In the genomic region with DNA sequence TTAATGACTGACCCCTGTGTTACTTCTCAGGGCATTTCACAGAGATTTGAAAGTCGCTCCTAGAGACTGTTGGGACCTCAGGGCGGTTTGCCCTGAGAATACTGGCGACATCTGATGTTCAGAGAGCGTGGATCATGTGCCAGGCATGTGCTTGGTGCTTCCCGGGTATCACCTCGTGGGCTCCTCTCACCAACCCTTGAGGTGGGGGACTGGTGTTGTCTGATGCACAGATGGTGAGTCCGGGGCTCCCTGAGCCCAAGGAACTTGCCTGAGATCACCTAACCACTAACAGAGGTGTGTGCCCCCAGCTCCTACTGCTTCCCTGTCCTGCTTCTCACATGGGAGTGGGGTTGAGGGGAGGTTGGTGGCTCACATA, we compare ENCODE assay signal across 16 cellular contexts. TPM values are rescaled to one million over a fixed set of nuclear protein-coding genes. Genes with fewer than 3 reads are reported as not detected.
A peak's percentile ranks its signal among the peaks of the same experiment; 100 is the strongest.
DNase-seq lines count a peak whose midpoint lies in the region; ATAC-seq, FAIRE-seq and TF ChIP-seq lines count a peak whose summit lies in the region.
"Had no signal": no experiment of that assay in that cellular context is flagged by ENCODE, and none has a peak within 500 bp of the region (broad histone marks: within the 10 kb centered on the region; RNA-seq: fewer than 3 reads in every experiment).

No MANE protein-coding gene starts in this region.

- TF ChIP-seq CTCF in H1 (IDR thresholded peaks at IDR 0.05; ENCODE audit: control extremely low read depth in 1 of 3, insufficient read depth in 1 of 3, low read depth in 1 of 3, low read length in 3 of 3) (no peak), sigmoid colon (IDR thresholded peaks at IDR 0.05) (no peak)

- H2BK20ac ChIP-seq in H1 (ENCODE audit: low read length), result no peak overlapping the region

- ATAC-seq in GM18870 (IDR thresholded peaks at IDR 0.05; ENCODE audit: unreplicated experiment), result no peak
- no peak for ATAC-seq in HG02759 (IDR thresholded peaks at IDR 0.05; ENCODE audit: unreplicated experiment)
- ATAC-seq: PC-3 had no signal

- H3K79me2 ChIP-seq in ACC112 (ENCODE audit: control insufficient read depth, insufficient read depth, low read length, unreplicated experiment) (peaks cover 26% of the 10 kb centered on the region), H1 (ENCODE audit: control insufficient read depth in 1 of 2, insufficient read depth in 2 of 2, low read length in 2 of 2) (no peaks in the 10 kb centered on the region), GM23248 (ENCODE audit: insufficient read depth) (peaks cover 74% of the 10 kb centered on the region)
- H3K79me2 ChIP-seq: parathyroid adenoma had no signal

- in situ Hi-C loops in GM23248 (cut with MboI), result no loop called here

- H3K9ac ChIP-seq in H1 (replicated peaks in 1 of 4; ENCODE audit: extremely low read depth in 1 of 4, low read depth in 3 of 4, low read length in 3 of 4) (no peak overlapping the region), GM23248 (no peak overlapping the region)
- H3K9ac ChIP-seq: parathyroid adenoma had no signal

- no peaks in the 10 kb centered on the region for H3K9me2 ChIP-seq in GM23248 (ENCODE audit: insufficient read depth)

- H3K4me3 ChIP-seq in ACC112 (ENCODE audit: low read depth, low read length) (no peak overlapping the region), H1 (ENCODE audit: extremely low read depth in 1 of 4, insufficient read depth in 2 of 4, low read depth in 3 of 4, low read length in 4 of 4) (no peak overlapping the region), sigmoid colon (no peak overlapping the region), GM23248 (no peak overlapping the region)

- H2AK5ac ChIP-seq in H1 (ENCODE audit: low read depth, low read length), result no peak overlapping the region

- peaks cover 6% of the 10 kb centered on the region; the same call in 1 of the 2 replicates for H3K23me2 ChIP-seq in H1 (ENCODE audit: low read depth, low read length)

- H3K56ac ChIP-seq in H1 (replicated peaks; ENCODE audit: insufficient read length, low read depth, low read length), result no peak overlapping the region

- POLR2A ChIA-PET in H1 (lab: Charles Lee; ENCODE audit: partially characterized antibody), result interaction anchor here (1.2 to 2.5 kb wide), 4 partner anchors 13 to 28 kb away, joined by 3 to 17 read pairs (median 3); partner anchors contain the start of gene ATOH8

- H2BK15ac ChIP-seq in H1 (ENCODE audit: low read length), result peak overlapping the region; percentile 92; the same call in 1 of the 2 replicates

- no peak overlapping the region for H3K14ac ChIP-seq in H1 (ENCODE audit: insufficient read length)

- no peak for FAIRE-seq in H1 (lab: Jason Lieb, UNC)

- no peak overlapping the region for H4K8ac ChIP-seq in H1 (ENCODE audit: extremely low read depth, insufficient read depth, low read length)

- CTCF ChIA-PET in H1 (lab: Charles Lee; ENCODE audit: partially characterized antibody), result interaction anchor here (0.6 to 47.8 kb wide), 12 partner anchors 4 to 86 kb away, joined by 3 to 986 read pairs (median 4); partner anchors contain the start of gene ATOH8

- no peak overlapping the region for H3K4me2 ChIP-seq in H1 (ENCODE audit: insufficient read depth in 1 of 2, low read depth in 2 of 2, low read length in 2 of 2)
- H3K4me2 ChIP-seq in GM23248 (ENCODE audit: unreplicated experiment), result no peak overlapping the region

- no peak overlapping the region; the same call in 1 of the 2 replicates for H2BK5ac ChIP-seq in H1 (ENCODE audit: low read depth, low read length)

- H3K9me3 ChIP-seq in H1 (ENCODE audit: insufficient read depth in 2 of 2, low read depth in 1 of 2, low read length in 1 of 2) (no peaks in the 10 kb centered on the region), sigmoid colon (no peaks in the 10 kb centered on the region), GM23248 (ENCODE audit: low read depth) (no peaks in the 10 kb centered on the region)
- H3K9me3 ChIP-seq: Caco-2 had no signal

- peaks cover 40% of the 10 kb centered on the region for H3F3A ChIP-seq in GM23248 (ENCODE audit: insufficient read depth)

- H3K4me1 ChIP-seq in ACC112 (ENCODE audit: control insufficient read depth, insufficient read depth, low read length, unreplicated experiment), result peaks cover 75% of the 10 kb centered on the region
- H3K4me1 ChIP-seq in H1 (replicated peaks in 1 of 4; ENCODE audit: control insufficient read depth in 3 of 4, insufficient read depth in 4 of 4, low read length in 3 of 4), result peaks cover 5 to 56% (median 36%) of the 10 kb centered on the region in 4 experiments
- H3K4me1 ChIP-seq in sigmoid colon, result peaks cover 0 to 75% (median 71%) of the 10 kb centered on the region in 4 donors
- peaks cover 42% of the 10 kb centered on the region for H3K4me1 ChIP-seq in GM23248 (ENCODE audit: insufficient read depth)
- H3K4me1 ChIP-seq: Caco-2 had no signal

- H2AFZ ChIP-seq in ACC112 (ENCODE audit: low read length, unreplicated experiment), result no peak overlapping the region
- H2AFZ ChIP-seq in H1 (ENCODE audit: low read length), result no peak overlapping the region
- no peak overlapping the region for H2AFZ ChIP-seq in GM23248
- H2AFZ ChIP-seq: parathyroid adenoma had no signal

- H3K23ac ChIP-seq in H1 (ENCODE audit: insufficient read length), result no peak overlapping the region

- no peak overlapping the region for H2BK120ac ChIP-seq in H1 (replicated peaks; ENCODE audit: low read depth, low read length)

- no peaks in the 10 kb centered on the region for H3K79me1 ChIP-seq in H1 (ENCODE audit: low read depth, low read length)

- no peaks in the 10 kb centered on the region for H3K27me3 ChIP-seq in ACC112 (ENCODE audit: insufficient read depth, low read length)
- peaks cover 0 to 47% (median 28%) of the 10 kb centered on the region in 4 experiments; a peak in 6 of 7 replicates for H3K27me3 ChIP-seq in H1 (replicated peaks in 1 of 4; ENCODE audit: control insufficient read depth in 3 of 4, extremely low read depth in 1 of 4, insufficient read depth in 3 of 4, low read length in 3 of 4)
- H3K27me3 ChIP-seq in sigmoid colon, result no peaks in the 10 kb centered on the region
- no peaks in the 10 kb centered on the region for H3K27me3 ChIP-seq in GM23248 (replicated peaks; ENCODE audit: insufficient read depth)

- TF ChIP-seq EP300 in H1 (IDR thresholded peaks at IDR 0.05; ENCODE audit: borderline replicate concordance in 1 of 2, low read depth in 2 of 2, low read length in 2 of 2) (no peak), sigmoid colon (IDR thresholded peaks at IDR 0.05) (no peak)

- H4K91ac ChIP-seq in H1 (replicated peaks; ENCODE audit: insufficient read length, low read length), result no peak overlapping the region

- peak overlapping the region; percentile 48 for H3K18ac ChIP-seq in H1 (ENCODE audit: extremely low read depth, low read length)

- H3K36me3 ChIP-seq in ACC112 (ENCODE audit: insufficient read depth, low read length) (peaks cover 6% of the 10 kb centered on the region), H1 (ENCODE audit: control insufficient read depth in 2 of 4, insufficient read depth in 4 of 4, low read length in 3 of 4) (no peaks in the 10 kb centered on the region), sigmoid colon (peaks cover 0 to 5% (median 1%) of the 10 kb centered on the region in 4 donors), GM23248 (ENCODE audit: low read depth) (no peaks in the 10 kb centered on the region)

- H2BK12ac ChIP-seq in H1 (ENCODE audit: low read depth, low read length), result peak overlapping the region; percentile 80; the same call in 1 of the 2 replicates

- intact Hi-C loops in sigmoid colon (cut with DNase I), result loop anchor here (5.0 kb wide), 1 partner anchor 33 kb away; no protein-coding TSS in a partner anchor

- H4K20me1 ChIP-seq in H1 (replicated peaks in 1 of 2; ENCODE audit: control insufficient read depth in 1 of 2, insufficient read depth in 2 of 2, low read length in 2 of 2) (no peaks in the 10 kb centered on the region), GM23248 (ENCODE audit: insufficient read depth) (no peaks in the 10 kb centered on the region)

- peak overlapping the region; percentile 92; the same call in 1 of the 2 replicates for H3K27ac ChIP-seq in ACC112 (ENCODE audit: low read depth, low read length)
- no peak overlapping the region for H3K27ac ChIP-seq in H1 (ENCODE audit: low read depth, low read length)
- peak overlapping the region in 3 of 4 donors; percentile 87 to 94 (median 88) for H3K27ac ChIP-seq in sigmoid colon
- no peak overlapping the region for H3K27ac ChIP-seq in GM23248
- H3K27ac ChIP-seq: parathyroid adenoma had no signal

- no peak for TF ChIP-seq RAD21 in H1 (IDR thresholded peaks at IDR 0.05 in 1 of 2, conservative IDR thresholded peaks at IDR 0.05 in 1 of 2; ENCODE audit: low read depth in 2 of 2, low read length in 2 of 2)

- 88% methylated on average over 7 of the region's 7 CpGs; no CpG with 5 or more reads in 1 of the 2 experiments for WGBS in H1 (ENCODE audit: extremely low coverage in 1 of 2, insufficient coverage in 1 of 2, insufficient read length in 1 of 2, insufficient replicate concordance in 2 of 2, low coverage in 1 of 2, low lambda C conversion rate in 2 of 2, missing lambda C conversion rate in 1 of 2), 2 experiments
- 89 to 91% methylated on average over 7 of the region's 7 CpGs for WGBS in sigmoid colon, 2 donors
- 75 to 78% methylated on average over 7 of the region's 7 CpGs for WGBS in GM23248 (ENCODE audit: low coverage in 1 of 2, low lambda C conversion rate in 2 of 2, missing lambda C conversion rate in 2 of 2), 2 experiments

- TF ChIP-seq POLR2A in H1 (IDR thresholded peaks at IDR 0.05; ENCODE audit: control extremely low read depth in 1 of 2, low read depth in 2 of 2, low read length in 2 of 2) (no peak), sigmoid colon (IDR thresholded peaks at IDR 0.05) (no peak)

- DNase-seq in NCI-H82 (lab: John Stamatoyannopoulos, UW) (peak; percentile 64), H1 (ENCODE audit: low read depth in 1 of 2, low spot score in 2 of 2) (no peak), sigmoid colon (no peak), GM23248 (no peak)
- no peak for DNase-seq in stimulated activated naive CD4-positive, alpha-beta T cell (lab: John Stamatoyannopoulos, UW)
- DNase-seq: activated CD4-positive, alpha-beta T cell treated with anti-CD3 and anti-CD28 coated beads, Interleukin-2, amount 50 U/mL, for 4 hours; activated T-cell treated with anti-CD3 and anti-CD28 coated beads, Interleukin-2, amount 50 U/mL, for 4 hours; effector CD4-positive, alpha-beta T cell; PC-3; stimulated activated naive CD4-positive, alpha-beta T cell treated with Interleukin-2 at 50 U/mL for 16 hours had no signal

- H3K4ac ChIP-seq in H1 (replicated peaks; ENCODE audit: insufficient read length, low read depth, low read length), result no peak overlapping the region

- H4K5ac ChIP-seq in H1 (ENCODE audit: insufficient read length, low read depth, low read length), result no peak overlapping the region

RNA-seq across cellular contexts. Expression of gene ATOH8, which starts 16.2 kb away (rescaled TPM):
- 0.50 and 0.54 TPM in 2 replicates for total RNA-seq in H1 (2021; fragmentation: NEBNext Ultra II Directional; extraction: Animal tissue kit (Norgen Biotek cat#: 25700))
- 0.53 and 0.74 TPM in 2 replicates for polyA plus RNA-seq in H1 (2011; rRNA removed)
- polyA plus RNA-seq in H1 (2011; cell fraction: cytosol; rRNA removed), result 0.74 TPM
- 0.93 TPM for polyA plus RNA-seq in H1 (2011; cell fraction: nucleus; rRNA removed)
- polyA plus RNA-seq in H1 (2012, experiment 1 of 2), result 0.66 to 0.90 TPM (median 0.79 TPM) in 4 replicates
- 0.98 TPM for polyA plus RNA-seq in H1 (2012, experiment 2 of 2)
- 0.30 TPM for polyA plus RNA-seq in H1 (2013, experiment 1 of 2)
- 0.31 TPM for polyA plus RNA-seq in H1 (2013, experiment 2 of 2)
- polyA minus RNA-seq in H1 (2011; rRNA and poly(A)+ RNA removed), result 0.29 and 0.57 TPM in 2 replicates
- 1.2 TPM for polyA minus RNA-seq in H1 (2011; cell fraction: cytosol; rRNA and poly(A)+ RNA removed)
- polyA minus RNA-seq in H1 (2011; cell fraction: nucleus; rRNA and poly(A)+ RNA removed), result 0.50 TPM
- total RNA-seq in sigmoid colon, result 10 to 100 TPM; 12.4 to 20.6 (median 18.1) TPM
- polyA plus RNA-seq in sigmoid colon, result 1 to 10 TPM; 1.6 to 9.4 (median 6.6) TPM
- 40.7 and 50.1 TPM in 2 replicates for total RNA-seq in GM23248 (2014; rRNA removed; shearing (Covaris generic))
- 12.0 and 12.7 TPM in 2 replicates for polyA plus RNA-seq in GM23248 (2016; fragmentation: Nextera tagmentation; extraction: Ambion mirVana)
- total RNA-seq: activated naive CD8-positive, alpha-beta T cell treated with anti-CD3 and anti-CD28 coated beads for 36 hours; activated T-cell treated with anti-CD3 and anti-CD28 coated beads, Interleukin-2, amount 50 U/mL, for 4 hours; Caco-2 had no signal

Comparison
In these comparisons a context has a peak if more than half of its experiments do, and no peak if none do; other contexts are left out.
1. H3K27ac ChIP-seq: peak in ACC112 (single experiment) and sigmoid colon (3 of 4); none in H1 (single experiment) and GM23248 (single experiment).